13 cellular contexts compared by ENCODE assay signal in the genomic region with DNA sequence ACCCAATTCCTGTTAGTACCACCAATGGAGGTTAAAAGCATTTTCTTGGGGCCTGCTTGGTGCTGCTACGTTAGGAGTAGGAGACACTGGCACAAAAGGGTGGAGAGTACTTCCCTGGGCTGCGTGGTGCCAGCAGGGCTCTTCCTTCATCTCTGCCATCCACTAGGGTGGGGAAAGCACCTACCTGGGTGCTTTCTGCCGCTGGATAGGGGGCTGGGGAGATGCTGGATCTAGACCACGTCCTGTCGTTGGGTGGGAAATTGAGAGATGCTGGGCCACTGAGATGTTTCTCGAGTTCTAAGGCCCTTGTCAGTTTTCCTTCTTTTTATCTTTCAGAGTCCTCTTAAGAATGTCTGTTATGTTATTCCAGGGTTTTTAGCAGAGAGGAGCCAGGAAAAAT. TPM values are rescaled to one million over a fixed set of nuclear protein-coding genes. Genes with fewer than 3 reads are reported as not detected.
DNase-seq lines count a peak whose midpoint lies in the region; ATAC-seq and TF ChIP-seq lines count a peak whose summit lies in the region.
"Had no signal": no experiment of that assay in that cellular context is flagged by ENCODE, and none has a peak within 500 bp of the region (broad histone marks: within the 10 kb centered on the region; RNA-seq: fewer than 3 reads in every experiment).

No MANE protein-coding gene starts in this region.

- H3K4me1 ChIP-seq in esophagus squamous epithelium (peaks cover 0 to 30% (median 7%) of the 10 kb centered on the region in 3 donors), body of pancreas (peaks cover 23% of the 10 kb centered on the region)

- TF ChIP-seq CTCF in activated B cell treated with CpG ODN at 0.5 μM for 24 hours (IDR thresholded peaks at IDR 0.05) = no peak
- no peak for TF ChIP-seq CTCF in esophagus squamous epithelium (IDR thresholded peaks at IDR 0.05)
- no peak for TF ChIP-seq CTCF in body of pancreas (IDR thresholded peaks at IDR 0.05)

- no peak overlapping the region for H3K4me3 ChIP-seq in esophagus squamous epithelium
- no peak overlapping the region for H3K4me3 ChIP-seq in body of pancreas

- DNase-seq in activated T-cell treated with anti-CD3 and anti-CD28 coated beads, Interleukin-2, amount 50 U/mL, for 24 hours = no peak
- DNase-seq in activated T-cell treated with anti-CD3 and anti-CD28 coated beads, Interleukin-2, amount 50 U/mL, for 1 hour = no peak
- DNase-seq in activated B cell treated with CpG ODN at 0.5 μM for 24 hours = no peak
- no peak for DNase-seq in esophagus squamous epithelium (lab: John Stamatoyannopoulos, UW)
- DNase-seq in substantia nigra (lab: John Stamatoyannopoulos, UW) = no peak
- DNase-seq in body of pancreas = no peak
- DNase-seq: ACHN, HFFc6, NCI-H1048, NCI-H774 had no signal

- peak overlapping the region; percentile 83 for H3K27ac Mint-ChIP-seq in activated T-cell treated with anti-CD3 and anti-CD28 coated beads, Interleukin-2, amount 50 U/mL, for 24 hours
- H3K27ac Mint-ChIP-seq in activated B cell treated with CpG ODN at 0.5 μM for 24 hours = peak overlapping the region; percentile 88
- H3K27ac Mint-ChIP-seq: HFFc6 had no signal

- H3K27me3 Mint-ChIP-seq in activated T-cell treated with anti-CD3 and anti-CD28 coated beads, Interleukin-2, amount 50 U/mL, for 24 hours = no peaks in the 10 kb centered on the region
- no peaks in the 10 kb centered on the region for H3K27me3 Mint-ChIP-seq in activated B cell treated with CpG ODN at 0.5 μM for 24 hours

- peaks cover 79% of the 10 kb centered on the region for H3K4me1 Mint-ChIP-seq in activated T-cell treated with anti-CD3 and anti-CD28 coated beads, Interleukin-2, amount 50 U/mL, for 24 hours (ENCODE audit: low read depth)
- H3K4me1 Mint-ChIP-seq in activated B cell treated with CpG ODN at 0.5 μM for 24 hours = peaks cover 80% of the 10 kb centered on the region

- H3K36me3 Mint-ChIP-seq in activated T-cell treated with anti-CD3 and anti-CD28 coated beads, Interleukin-2, amount 50 U/mL, for 24 hours (ENCODE audit: low read depth) = peaks cover 3% of the 10 kb centered on the region
- peaks cover 3% of the 10 kb centered on the region for H3K36me3 Mint-ChIP-seq in activated B cell treated with CpG ODN at 0.5 μM for 24 hours (ENCODE audit: low read depth)

- ATAC-seq in activated B cell treated with CpG ODN at 0.5 μM for 24 hours (ENCODE audit: low read depth) = no peak
- no peak for ATAC-seq in GM21619 (IDR thresholded peaks at IDR 0.05; ENCODE audit: unreplicated experiment)
- no peak for ATAC-seq in body of pancreas
- no peak for ATAC-seq in HG03280 (IDR thresholded peaks at IDR 0.05; ENCODE audit: unreplicated experiment)

- H3K36me3 ChIP-seq in esophagus squamous epithelium (no peaks in the 10 kb centered on the region), body of pancreas (replicated peaks in 1 of 2; ENCODE audit: insufficient read depth in 1 of 2, low read depth in 2 of 2) (no peaks in the 10 kb centered on the region)

- peaks cover 0 to 1% (median 0%) of the 10 kb centered on the region in 4 donors for H3K27me3 ChIP-seq in esophagus squamous epithelium
- H3K27me3 ChIP-seq in body of pancreas = no peaks in the 10 kb centered on the region

- intact Hi-C loops in activated B cell treated with CpG ODN at 0.5 μM for 24 hours (cut with micrococcal nuclease) (loop anchor here (1.0 to 5.0 kb wide), 2 partner anchors 29 to 109 kb away; partner anchors contain the start of gene DYRK1B), esophagus squamous epithelium (cut with DNase I) (no loop called here), body of pancreas (cut with DNase I) (no loop called here)

- H3K9me3 Mint-ChIP-seq in activated T-cell treated with anti-CD3 and anti-CD28 coated beads, Interleukin-2, amount 50 U/mL, for 24 hours = peaks cover 5% of the 10 kb centered on the region
- H3K9me3 Mint-ChIP-seq in activated B cell treated with CpG ODN at 0.5 μM for 24 hours = peaks cover 4% of the 10 kb centered on the region
- H3K9me3 Mint-ChIP-seq: HFFc6 had no signal

- H3K9me3 ChIP-seq in esophagus squamous epithelium (peaks cover 0 to 8% (median 0%) of the 10 kb centered on the region in 3 donors), body of pancreas (no peaks in the 10 kb centered on the region)

- WGBS in esophagus squamous epithelium, 2 donors = 54 to 79% methylated on average over 3 to 6 of the region's 6 CpGs
- WGBS in body of pancreas, 2 donors = 74 to 80% methylated on average over 4 to 6 of the region's 6 CpGs

- H3K4me3 Mint-ChIP-seq in activated T-cell treated with anti-CD3 and anti-CD28 coated beads, Interleukin-2, amount 50 U/mL, for 24 hours = peak overlapping the region; percentile 62
- H3K4me3 Mint-ChIP-seq in activated B cell treated with CpG ODN at 0.5 μM for 24 hours = peak overlapping the region; percentile 77
- H3K4me3 Mint-ChIP-seq: HFFc6 had no signal

- POLR2A ChIA-PET in activated B cell treated with CpG ODN at 0.5 μM for 24 hours (lab: Charles Lee) = interaction anchor here (0.9 to 3.3 kb wide), 8 partner anchors 12 to 1608 kb away, joined by 3 to 90 read pairs (median 6); partner anchors contain the start of genes PSMC4, ZNF546 and ZNF780A

- TF ChIP-seq POLR2A in esophagus squamous epithelium (IDR thresholded peaks at IDR 0.05) (no peak), body of pancreas (IDR thresholded peaks at IDR 0.05) (no peak)

- CTCF ChIA-PET in activated B cell treated with CpG ODN at 0.5 μM for 24 hours (lab: Charles Lee) = interaction anchor here (0.9 to 1.7 kb wide), 3 partner anchors 12 to 29 kb away, joined by 3 to 43 read pairs (median 6); partner anchors contain the start of gene PSMC4

- H3K27ac ChIP-seq in esophagus squamous epithelium (peak overlapping the region in 3 of 4 donors; percentile 39 to 61 (median 48)), substantia nigra (ENCODE audit: low read depth, low read length, poor library complexity, severe bottlenecking) (peak overlapping the region; percentile 35), body of pancreas (no peak overlapping the region)

RNA-seq across cellular contexts. Expression of gene FCGBP, which starts 6.7 kb away (rescaled TPM):
- total RNA-seq in activated B cell treated with CpG ODN at 0.5 μM for 24 hours = 5.8 and 6.1 TPM in 2 replicates
- total RNA-seq in esophagus squamous epithelium = 10 to 100 TPM in 3 of 4 donors, 1 to 10 TPM in 1; 5.7 to 79.9 (median 41.0) TPM
- 10 to 100 TPM; 19.4 to 24.1 TPM for total RNA-seq in body of pancreas
- total RNA-seq: endothelial cell of umbilical vein had no signal

RNA-seq across cellular contexts. Expression of gene PSMC4, which starts 29.8 kb away (rescaled TPM):
- total RNA-seq in activated B cell treated with CpG ODN at 0.5 μM for 24 hours (109 and 115 TPM in 2 replicates), esophagus squamous epithelium (100 to 1,000 TPM in 1 of 4 donors, 10 to 100 TPM in 3; 80.1 to 112 (median 94.8) TPM), body of pancreas (10 to 100 TPM; 14.2 to 43.8 TPM)

RNA-seq across cellular contexts. Expression of gene ZNF546, which starts 55.7 kb away (rescaled TPM):
- total RNA-seq in activated B cell treated with CpG ODN at 0.5 μM for 24 hours (5.8 and 11.6 TPM in 2 replicates), esophagus squamous epithelium (1 to 10 TPM in 1 of 4 donors, under 1 TPM in 3; 0.53 to 2.5 (median 0.80) TPM), body of pancreas (1 to 10 TPM in 1 of 2 donors, under 1 TPM in 1; 0.66 to 2.6 TPM)

Comparison
In these comparisons a context has a peak if more than half of its experiments do, and no peak if none do; other contexts are left out.
1. H3K27ac ChIP-seq: peak in esophagus squamous epithelium (3 of 4) and substantia nigra (single experiment); none in body of pancreas (0 of 4).